In genomic region chr2:201127570-201127969, GRCh38 we compare ENCODE assay signal across 8 cellular contexts. TPM values are rescaled to one million over a fixed set of nuclear protein-coding genes. Genes with fewer than 3 reads are reported as not detected.
A peak's percentile ranks its signal among the peaks of the same experiment; 100 is the strongest.
DNase-seq lines count a peak whose midpoint lies in the region; ATAC-seq, FAIRE-seq and TF ChIP-seq lines count a peak whose summit lies in the region.

No MANE protein-coding gene starts in this region.

- no peak overlapping the region for H3K4me2 ChIP-seq in H1 (ENCODE audit: insufficient read depth in 1 of 2, low read depth in 2 of 2, low read length in 2 of 2)

- H3K79me2 ChIP-seq in H1 (ENCODE audit: control insufficient read depth in 1 of 2, insufficient read depth in 2 of 2, low read length in 2 of 2) = no peaks in the 10 kb centered on the region

- H3K23me2 ChIP-seq in H1 (ENCODE audit: low read depth, low read length) = no peaks in the 10 kb centered on the region

- 0 out of 2 replicates have a peak overlapping the region, but pooled peaks have one; percentile 49 for H2BK15ac ChIP-seq in H1 (ENCODE audit: low read length)

- H3K9me3 ChIP-seq in H1 (ENCODE audit: insufficient read depth in 2 of 2, low read depth in 1 of 2, low read length in 1 of 2) = no peaks in the 10 kb centered on the region

- FAIRE-seq in H1 (lab: Jason Lieb, UNC) = no peak

- H3K18ac ChIP-seq in H1 (ENCODE audit: extremely low read depth, low read length) = no peak overlapping the region

- no peaks in the 10 kb centered on the region for H3K79me1 ChIP-seq in H1 (ENCODE audit: low read depth, low read length)

- WGBS in H1 (ENCODE audit: extremely low coverage in 1 of 2, insufficient coverage in 1 of 2, insufficient read length in 1 of 2, insufficient replicate concordance in 2 of 2, low coverage in 1 of 2, low lambda C conversion rate in 2 of 2, missing lambda C conversion rate in 1 of 2), 2 experiments = 88% methylated on average over 5 of the region's 5 CpGs; no CpG with 5 or more reads in 1 of the 2 experiments

- ATAC-seq in naive B cell (ENCODE audit: low read depth in 2 of 2) = no peak
- ATAC-seq in HG02759 (IDR thresholded peaks at IDR 0.05; ENCODE audit: unreplicated experiment) = no peak
- ATAC-seq in HG02885 (IDR thresholded peaks at IDR 0.05; ENCODE audit: poor library complexity, unreplicated experiment) = no peak

- DNase-seq in HCEC 1CT = peak; percentile 59
- peak; percentile 81 for DNase-seq in activated CD4-positive, alpha-beta T cell treated with anti-CD3 and anti-CD28 coated beads, Interleukin-2, amount 10 ng/mL, durations not matched to agents 24 days and 14 days
- no peak for DNase-seq in H1 (ENCODE audit: low read depth in 1 of 2, low spot score in 2 of 2)
- DNase-seq in naive B cell = no peak
- DNase-seq in NCI-H774 (lab: John Stamatoyannopoulos, UW) = no peak
- DNase-seq in hepatic stellate cell (ENCODE audit: low spot score) = no peak

- H3K4me1 Mint-ChIP-seq in activated CD4-positive, alpha-beta T cell treated with anti-CD3 and anti-CD28 coated beads, Interleukin-2, amount 10 ng/mL, durations not matched to agents 24 days and 14 days = peaks cover 62% of the 10 kb centered on the region
- H3K4me1 Mint-ChIP-seq in naive B cell = peaks cover 61 to 89% (median 74%) of the 10 kb centered on the region in 3 donors

- CTCF ChIA-PET in H1 (lab: Charles Lee; ENCODE audit: partially characterized antibody) = interaction anchor here (0.9 to 2.0 kb wide), 2 partner anchors 10 to 21 kb away, joined by 4 to 9 read pairs; no protein-coding TSS in a partner anchor

- no peaks in the 10 kb centered on the region for H3K27me3 Mint-ChIP-seq in activated CD4-positive, alpha-beta T cell treated with anti-CD3 and anti-CD28 coated beads, Interleukin-2, amount 10 ng/mL, durations not matched to agents 24 days and 14 days
- H3K27me3 Mint-ChIP-seq in naive B cell = no peaks in the 10 kb centered on the region

- no peak overlapping the region for H3K56ac ChIP-seq in H1 (replicated peaks; ENCODE audit: insufficient read length, low read depth, low read length)

- H2BK120ac ChIP-seq in H1 (replicated peaks; ENCODE audit: low read depth, low read length) = no peak overlapping the region

- no peak for TF ChIP-seq EP300 in H1 (IDR thresholded peaks at IDR 0.05; ENCODE audit: borderline replicate concordance in 1 of 2, low read depth in 2 of 2, low read length in 2 of 2)

- no peaks in the 10 kb centered on the region for H3K27me3 ChIP-seq in H1 (replicated peaks in 1 of 4; ENCODE audit: control insufficient read depth in 3 of 4, extremely low read depth in 1 of 4, insufficient read depth in 3 of 4, low read length in 3 of 4)

- peak overlapping the region; percentile 96 for H3K4me3 Mint-ChIP-seq in activated CD4-positive, alpha-beta T cell treated with anti-CD3 and anti-CD28 coated beads, Interleukin-2, amount 10 ng/mL, durations not matched to agents 24 days and 14 days
- H3K4me3 Mint-ChIP-seq in naive B cell = peak overlapping the region; percentile 47 to 95 (median 82)

- H3K4me1 ChIP-seq in H1 (replicated peaks in 1 of 4; ENCODE audit: control insufficient read depth in 3 of 4, insufficient read depth in 4 of 4, low read length in 3 of 4) = peaks cover 0 to 7% (median 2%) of the 10 kb centered on the region in 4 experiments; a peak in 4 of 7 replicates

- no peaks in the 10 kb centered on the region for H4K20me1 ChIP-seq in H1 (replicated peaks in 1 of 2; ENCODE audit: control insufficient read depth in 1 of 2, insufficient read depth in 2 of 2, low read length in 2 of 2)

- TF ChIP-seq RAD21 in H1 (IDR thresholded peaks at IDR 0.05 in 1 of 2, conservative IDR thresholded peaks at IDR 0.05 in 1 of 2; ENCODE audit: low read depth in 2 of 2, low read length in 2 of 2) = no peak

- H2AK5ac ChIP-seq in H1 (ENCODE audit: low read depth, low read length) = no peak overlapping the region

- intact Hi-C loops in activated CD4-positive, alpha-beta T cell treated with anti-CD3 and anti-CD28 coated beads, Interleukin-2, amount 10 ng/mL, durations not matched to agents 24 days and 14 days (cut with micrococcal nuclease) = loop anchor here (1.0 to 2.0 kb wide), 3 partner anchors 57 to 263 kb away; partner anchors contain the start of genes CLK1 and HYCC2

- H4K91ac ChIP-seq in H1 (replicated peaks; ENCODE audit: insufficient read length, low read length) = no peak overlapping the region

- no peak overlapping the region for H2AFZ ChIP-seq in H1 (ENCODE audit: low read length)

- no peak overlapping the region for H3K23ac ChIP-seq in H1 (ENCODE audit: insufficient read length)

- no peak overlapping the region for H3K27ac ChIP-seq in H1 (ENCODE audit: low read depth, low read length)

- H3K4ac ChIP-seq in H1 (replicated peaks; ENCODE audit: insufficient read length, low read depth, low read length) = no peak overlapping the region

- H3K14ac ChIP-seq in H1 (ENCODE audit: insufficient read length) = no peak overlapping the region

- TF ChIP-seq POLR2A in H1 (IDR thresholded peaks at IDR 0.05; ENCODE audit: control extremely low read depth in 1 of 2, low read depth in 2 of 2, low read length in 2 of 2) = no peak

- H2BK5ac ChIP-seq in H1 (ENCODE audit: low read depth, low read length) = no peak overlapping the region

- no peak overlapping the region for H2BK12ac ChIP-seq in H1 (ENCODE audit: low read depth, low read length)

- POLR2A ChIA-PET in H1 (lab: Charles Lee; ENCODE audit: partially characterized antibody) = interaction anchor here (1.3 to 1.4 kb wide), 2 partner anchors 12 to 15 kb away, joined by 5 to 6 read pairs; partner anchors contain the start of gene CFLAR

- H3K36me3 ChIP-seq in H1 (ENCODE audit: control insufficient read depth in 2 of 4, insufficient read depth in 4 of 4, low read length in 3 of 4) = no peaks in the 10 kb centered on the region

- TF ChIP-seq CTCF in H1 (IDR thresholded peaks at IDR 0.05; ENCODE audit: control extremely low read depth in 1 of 3, insufficient read depth in 1 of 3, low read depth in 1 of 3, low read length in 3 of 3) = no peak

- peak overlapping the region; percentile 99 for H3K27ac Mint-ChIP-seq in activated CD4-positive, alpha-beta T cell treated with anti-CD3 and anti-CD28 coated beads, Interleukin-2, amount 10 ng/mL, durations not matched to agents 24 days and 14 days
- peak overlapping the region; percentile 53 to 97 (median 90) for H3K27ac Mint-ChIP-seq in naive B cell

- H3K9me3 Mint-ChIP-seq in activated CD4-positive, alpha-beta T cell treated with anti-CD3 and anti-CD28 coated beads, Interleukin-2, amount 10 ng/mL, durations not matched to agents 24 days and 14 days = no peaks in the 10 kb centered on the region
- no peaks in the 10 kb centered on the region for H3K9me3 Mint-ChIP-seq in naive B cell

- H4K5ac ChIP-seq in H1 (ENCODE audit: insufficient read length, low read depth, low read length) = no peak overlapping the region

- H3K36me3 Mint-ChIP-seq in activated CD4-positive, alpha-beta T cell treated with anti-CD3 and anti-CD28 coated beads, Interleukin-2, amount 10 ng/mL, durations not matched to agents 24 days and 14 days (ENCODE audit: low read depth) = peaks cover 60% of the 10 kb centered on the region
- H3K36me3 Mint-ChIP-seq in naive B cell = peaks cover 2 to 7% of the 10 kb centered on the region in 2 donors

- H3K9ac ChIP-seq in H1 (replicated peaks in 1 of 4; ENCODE audit: extremely low read depth in 1 of 4, low read depth in 3 of 4, low read length in 3 of 4) = no peak overlapping the region

- no peak overlapping the region for H4K8ac ChIP-seq in H1 (ENCODE audit: extremely low read depth, insufficient read depth, low read length)

- H2BK20ac ChIP-seq in H1 (ENCODE audit: low read length) = no peak overlapping the region

- no peak overlapping the region for H3K4me3 ChIP-seq in H1 (ENCODE audit: extremely low read depth in 1 of 4, insufficient read depth in 2 of 4, low read depth in 3 of 4, low read length in 4 of 4)

RNA-seq across cellular contexts. Expression of gene CFLAR, which starts 11.6 kb away (rescaled TPM):
- total RNA-seq in activated CD4-positive, alpha-beta T cell treated with anti-CD3 and anti-CD28 coated beads, Interleukin-2, amount 10 ng/mL, durations not matched to agents 24 days and 14 days = 402 and 415 TPM in 2 replicates
- 1.1 and 1.6 TPM in 2 replicates for total RNA-seq in H1 (2021; fragmentation: NEBNext Ultra II Directional; extraction: Animal tissue kit (Norgen Biotek cat#: 25700))
- 3.8 and 3.9 TPM in 2 replicates for polyA plus RNA-seq in H1 (2011; rRNA removed)
- 5.2 TPM for polyA plus RNA-seq in H1 (2011; cell fraction: cytosol; rRNA removed)
- polyA plus RNA-seq in H1 (2011; cell fraction: nucleus; rRNA removed) = 7.4 TPM
- 7.0 to 10.0 TPM (median 7.5 TPM) in 4 replicates for polyA plus RNA-seq in H1 (2012, experiment 1 of 2)
- 2.2 TPM for polyA plus RNA-seq in H1 (2012, experiment 2 of 2)
- polyA plus RNA-seq in H1 (2013, experiment 1 of 2) = 2.6 TPM
- polyA plus RNA-seq in H1 (2013, experiment 2 of 2) = 2.0 TPM
- polyA minus RNA-seq in H1 (2011; rRNA and poly(A)+ RNA removed) = 14.3 and 19.2 TPM in 2 replicates
- polyA minus RNA-seq in H1 (2011; cell fraction: cytosol; rRNA and poly(A)+ RNA removed) = 7.0 TPM
- 22.6 TPM for polyA minus RNA-seq in H1 (2011; cell fraction: nucleus; rRNA and poly(A)+ RNA removed)
- 10 to 100 TPM; 12.8 to 53.3 (median 46.8) TPM for polyA plus RNA-seq in naive B cell (ENCODE audit: low read depth in 6 of 6)

RNA-seq across cellular contexts. Expression of gene CASP10, which starts 55.4 kb away (rescaled TPM):
- total RNA-seq in activated CD4-positive, alpha-beta T cell treated with anti-CD3 and anti-CD28 coated beads, Interleukin-2, amount 10 ng/mL, durations not matched to agents 24 days and 14 days = 12.7 and 13.1 TPM in 2 replicates
- total RNA-seq in H1 (2021; fragmentation: NEBNext Ultra II Directional; extraction: Animal tissue kit (Norgen Biotek cat#: 25700)) = 4.0 and 4.2 TPM in 2 replicates
- 2.0 and 2.3 TPM in 2 replicates for polyA plus RNA-seq in H1 (2011; rRNA removed)
- polyA plus RNA-seq in H1 (2011; cell fraction: cytosol; rRNA removed) = 2.8 TPM
- polyA plus RNA-seq in H1 (2011; cell fraction: nucleus; rRNA removed) = 2.9 TPM
- polyA plus RNA-seq in H1 (2012, experiment 1 of 2) = 2.7 to 3.2 TPM (median 3.0 TPM) in 4 replicates
- 1.2 TPM for polyA plus RNA-seq in H1 (2012, experiment 2 of 2)
- 2.4 TPM for polyA plus RNA-seq in H1 (2013, experiment 1 of 2)
- 1.4 TPM for polyA plus RNA-seq in H1 (2013, experiment 2 of 2)
- 7.1 and 7.9 TPM in 2 replicates for polyA minus RNA-seq in H1 (2011; rRNA and poly(A)+ RNA removed)
- polyA minus RNA-seq in H1 (2011; cell fraction: cytosol; rRNA and poly(A)+ RNA removed) = 3.2 TPM
- polyA minus RNA-seq in H1 (2011; cell fraction: nucleus; rRNA and poly(A)+ RNA removed) = 8.9 TPM
- polyA plus RNA-seq in naive B cell (ENCODE audit: low read depth in 6 of 6) = 1 to 10 TPM; 2.7 to 8.1 (median 4.7) TPM

RNA-seq across cellular contexts. Expression of gene NDUFB3, which starts 55.8 kb away (rescaled TPM):
- total RNA-seq in activated CD4-positive, alpha-beta T cell treated with anti-CD3 and anti-CD28 coated beads, Interleukin-2, amount 10 ng/mL, durations not matched to agents 24 days and 14 days = 112 and 113 TPM in 2 replicates
- 55.3 and 57.5 TPM in 2 replicates for total RNA-seq in H1 (2021; fragmentation: NEBNext Ultra II Directional; extraction: Animal tissue kit (Norgen Biotek cat#: 25700))
- polyA plus RNA-seq in H1 (2011; rRNA removed) = 15.5 and 38.2 TPM in 2 replicates
- polyA plus RNA-seq in H1 (2011; cell fraction: cytosol; rRNA removed) = 46.4 TPM
- polyA plus RNA-seq in H1 (2011; cell fraction: nucleus; rRNA removed) = 4.5 TPM
- 52.7 to 85.6 TPM (median 54.0 TPM) in 4 replicates for polyA plus RNA-seq in H1 (2012, experiment 1 of 2)
- 64.4 TPM for polyA plus RNA-seq in H1 (2012, experiment 2 of 2)
- 102 TPM for polyA plus RNA-seq in H1 (2013, experiment 1 of 2)
- 114 TPM for polyA plus RNA-seq in H1 (2013, experiment 2 of 2)
- 6.7 and 6.8 TPM in 2 replicates for polyA minus RNA-seq in H1 (2011; rRNA and poly(A)+ RNA removed)
- polyA minus RNA-seq in H1 (2011; cell fraction: cytosol; rRNA and poly(A)+ RNA removed) = 8.7 TPM
- 3.6 TPM for polyA minus RNA-seq in H1 (2011; cell fraction: nucleus; rRNA and poly(A)+ RNA removed)
- 100 to 1,000 TPM; 196 to 279 (median 251) TPM for polyA plus RNA-seq in naive B cell (ENCODE audit: low read depth in 6 of 6)

RNA-seq across cellular contexts. Expression of gene HYCC2, which starts 56.1 kb away (rescaled TPM):
- 24.4 and 26.2 TPM in 2 replicates for total RNA-seq in activated CD4-positive, alpha-beta T cell treated with anti-CD3 and anti-CD28 coated beads, Interleukin-2, amount 10 ng/mL, durations not matched to agents 24 days and 14 days
- 7.8 and 8.0 TPM in 2 replicates for total RNA-seq in H1 (2021; fragmentation: NEBNext Ultra II Directional; extraction: Animal tissue kit (Norgen Biotek cat#: 25700))
- polyA plus RNA-seq in H1 (2011; rRNA removed) (0.67 and 0.86 TPM in 2 replicates), naive B cell (ENCODE audit: low read depth in 6 of 6) (10 to 100 TPM; 12.3 to 24.6 (median 20.5) TPM)
- polyA plus RNA-seq in H1 (2011; cell fraction: cytosol; rRNA removed) = 1.3 TPM
- polyA plus RNA-seq in H1 (2011; cell fraction: nucleus; rRNA removed) = 1.1 TPM
- 1.2 to 2.4 TPM (median 1.9 TPM) in 4 replicates for polyA plus RNA-seq in H1 (2012, experiment 1 of 2)
- 0.10 TPM for polyA plus RNA-seq in H1 (2012, experiment 2 of 2)
- polyA plus RNA-seq in H1 (2013, experiment 1 of 2) = 2.2 TPM
- 2.7 TPM for polyA plus RNA-seq in H1 (2013, experiment 2 of 2)
- 6.5 and 13.6 TPM in 2 replicates for polyA minus RNA-seq in H1 (2011; rRNA and poly(A)+ RNA removed)
- polyA minus RNA-seq in H1 (2011; cell fraction: cytosol; rRNA and poly(A)+ RNA removed) = 2.8 TPM
- 8.0 TPM for polyA minus RNA-seq in H1 (2011; cell fraction: nucleus; rRNA and poly(A)+ RNA removed)

Comparison
In these comparisons a context has a peak if more than half of its experiments do, and no peak if none do; other contexts are left out.
1. DNase-seq: peak in HCEC 1CT (single experiment) and activated CD4-positive, alpha-beta T cell treated with anti-CD3 and anti-CD28 coated beads, Interleukin-2, amount 10 ng/mL, durations not matched to agents 24 days and 14 days (single experiment); none in H1 (0 of 2), naive B cell (single experiment), NCI-H774 (single experiment) and hepatic stellate cell (single experiment).
2. RNA of gene CFLAR, which starts 11.6 kb away (total RNA-seq): 402 to 415 TPM in activated CD4-positive, alpha-beta T cell treated with anti-CD3 and anti-CD28 coated beads, Interleukin-2, amount 10 ng/mL, durations not matched to agents 24 days and 14 days; 1.1 to 1.6 TPM in H1; every median in the first group is over 100 times any median in the second.